ENCODE assay signal across 10 cellular contexts in genomic region chr10:77505431-77506334, GRCh38.
DNase-seq lines count a peak whose midpoint lies in the region; ATAC-seq and TF ChIP-seq lines count a peak whose summit lies in the region.
"Had no signal": no experiment of that assay in that cellular context is flagged by ENCODE, and none has a peak within 500 bp of the region (broad histone marks: within the 10 kb centered on the region; RNA-seq: fewer than 3 reads in every experiment).

No MANE protein-coding gene starts in this region.

- peak; percentile 80 for DNase-seq in Daoy (ENCODE audit: low read depth)
- DNase-seq in PC-3 = peak; percentile 99
- peak; percentile 55 for DNase-seq in epithelial cell of prostate (ENCODE audit: low read depth, low spot score)
- peak; percentile 96 for DNase-seq in renal cortical epithelial cell (ENCODE audit: low read depth)
- DNase-seq in GF-D8 (lab: John Stamatoyannopoulos, UW) = no peak
- DNase-seq in suprapubic skin (ENCODE audit: low spot score in 2 of 2) = no peak
- DNase-seq: activated T-cell treated with anti-CD3 and anti-CD28 coated beads, Interleukin-2, amount 50 U/mL, for 1 hour; NCI-H187 treated with DMSO at 0.1 percent for 48 hours had no signal

- no peaks in the 10 kb centered on the region for H4K20me1 ChIP-seq in PC-3 (ENCODE audit: low read length)

- H3K36me3 ChIP-seq in PC-3 (ENCODE audit: low read depth, low read length) (no peaks in the 10 kb centered on the region), suprapubic skin (no peaks in the 10 kb centered on the region)

- peak overlapping the region; percentile 38 for H3K9ac ChIP-seq in PC-3 (ENCODE audit: low read length)

- 51% methylated on average over 2 of the region's 2 CpGs for WGBS in suprapubic skin

- H2AFZ ChIP-seq in PC-3 (ENCODE audit: low read length) = no peak overlapping the region

- intact Hi-C loops in PC-3 (cut with micrococcal nuclease) = loop anchor here (1.0 to 2.0 kb wide), 6 partner anchors 25 to 341 kb away; partner anchors contain the start of gene KCNMA1

- H3K27ac ChIP-seq in PC-3 (ENCODE audit: low read length) (peak overlapping the region; percentile 82), epithelial cell of prostate (peak overlapping the region; percentile 98), suprapubic skin (no peak overlapping the region)

- CTCF ChIA-PET in PC-3 (lab: Charles Lee) = interaction anchor here (0.6 to 2.4 kb wide), 9 partner anchors 8 to 490 kb away, joined by 3 to 14 read pairs (median 4); no protein-coding TSS in a partner anchor

- POLR2A ChIA-PET in PC-3 (lab: Charles Lee; ENCODE audit: unreplicated experiment) = interaction anchor here (0.5 kb wide), 1 partner anchor 21 kb away, joined by 5 read pairs; no protein-coding TSS in a partner anchor

- peaks cover 78% of the 10 kb centered on the region for H3K4me1 ChIP-seq in PC-3 (ENCODE audit: insufficient read depth, low read length)
- H3K4me1 ChIP-seq in suprapubic skin = peaks cover 6% of the 10 kb centered on the region

- H3K4me2 ChIP-seq in PC-3 (ENCODE audit: low read length) = peak overlapping the region; percentile 65

- H3K9me3 ChIP-seq in PC-3 (ENCODE audit: low read length) = no peaks in the 10 kb centered on the region
- no peaks in the 10 kb centered on the region for H3K9me3 ChIP-seq in suprapubic skin

- no peak for TF ChIP-seq CTCF in PC-3 (conservative IDR thresholded peaks at IDR 0.05; ENCODE audit: low read depth, low read length)
- no peak for TF ChIP-seq CTCF in suprapubic skin (IDR thresholded peaks at IDR 0.05)

- H3F3A ChIP-seq in PC-3 (ENCODE audit: low read length, unreplicated experiment) = peaks cover 27% of the 10 kb centered on the region

- TF ChIP-seq EP300 in suprapubic skin (IDR thresholded peaks at IDR 0.05) = no peak

- no peaks in the 10 kb centered on the region for H3K27me3 ChIP-seq in PC-3 (ENCODE audit: low read length)
- peaks cover 3% of the 10 kb centered on the region for H3K27me3 ChIP-seq in suprapubic skin

- no peak for TF ChIP-seq POLR2A in suprapubic skin (IDR thresholded peaks at IDR 0.05)

- H3K79me2 ChIP-seq in PC-3 (ENCODE audit: low read length) = peaks cover 69% of the 10 kb centered on the region

- ATAC-seq in PC-3 = peak; percentile 57
- ATAC-seq in HG03571 (IDR thresholded peaks at IDR 0.05; ENCODE audit: unreplicated experiment) = no peak
- ATAC-seq in GM18519 (IDR thresholded peaks at IDR 0.05; ENCODE audit: low FRiP score, unreplicated experiment) = no peak

- TSS peak; percentile 5 for BruUV-seq in PC-3 (replicated peaks; lab: Mats Ljungman, UMichigan)

- H3K4me3 ChIP-seq in PC-3 (ENCODE audit: low read length) = peak overlapping the region; percentile 15
- no peak overlapping the region for H3K4me3 ChIP-seq in suprapubic skin

- H3K9me2 ChIP-seq in PC-3 (replicated peaks; ENCODE audit: low read length) = no peaks in the 10 kb centered on the region

Comparison
In these comparisons a context has a peak if more than half of its experiments do, and no peak if none do; other contexts are left out.
1. DNase-seq: peak in Daoy (single experiment), PC-3 (single experiment), epithelial cell of prostate (single experiment) and renal cortical epithelial cell (single experiment); none in GF-D8 (single experiment) and suprapubic skin (0 of 2).